ENCODE assay signal across 13 cellular contexts in the genomic region with DNA sequence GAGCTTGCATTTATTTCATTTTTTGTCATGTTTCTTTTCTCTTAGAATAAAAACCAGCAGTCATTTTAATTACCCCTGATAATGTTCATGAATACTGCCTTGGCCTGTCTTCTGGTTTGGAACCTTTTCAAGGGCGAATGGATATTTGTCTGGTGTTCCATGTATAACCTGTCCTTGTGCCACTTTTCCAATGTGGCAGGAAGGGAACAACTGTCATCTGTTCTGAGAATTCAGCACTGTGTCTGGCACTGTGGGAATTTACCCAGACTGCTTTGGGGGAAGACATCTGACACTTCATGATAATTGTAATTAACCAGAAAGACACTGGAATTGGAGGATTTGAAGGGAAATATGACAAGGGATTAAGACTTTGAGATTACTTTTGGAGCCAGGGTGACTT.
DNase-seq lines count a peak whose midpoint lies in the region; ATAC-seq and TF ChIP-seq lines count a peak whose summit lies in the region.
"Had no signal": no experiment of that assay in that cellular context is flagged by ENCODE, and none has a peak within 500 bp of the region (broad histone marks: within the 10 kb centered on the region; RNA-seq: fewer than 3 reads in every experiment).

No MANE protein-coding gene starts in this region.

- CTCF ChIA-PET in CD8-positive, alpha-beta memory T cell (lab: Charles Lee), result no interaction called here

- intact Hi-C loops in Right ventricle myocardium superior (cut with DNase I), result loop anchor here (10.0 kb wide), 1 partner anchor 293 kb away; no protein-coding TSS in a partner anchor
- intact Hi-C loops in left cardiac atrium (cut with DNase I), result loop anchor here (1.0 to 10.0 kb wide), 2 partner anchors 293 to 299 kb away; no protein-coding TSS in a partner anchor
- intact Hi-C loops in adrenal gland (cut with DNase I), result loop anchor here in 1 of 2 donors (5.0 to 10.0 kb wide), 2 partner anchors 301 to 433 kb away; no protein-coding TSS in a partner anchor
- intact Hi-C loops in spleen (cut with DNase I; ENCODE audit: low total_unique reads), result no loop called here

- H3K27ac ChIP-seq in adrenal gland, result no peak overlapping the region
- H3K27ac ChIP-seq in spleen, result peak overlapping the region in 5 of 8 donors; percentile 2 to 65 (median 24)
- no peak overlapping the region for H3K27ac ChIP-seq in CD8-positive, alpha-beta memory T cell (ENCODE audit: low read depth, low read length)

- POLR2A ChIA-PET in CD8-positive, alpha-beta memory T cell (lab: Charles Lee), result no interaction called here

- peak; percentile 43 for ATAC-seq in Right ventricle myocardium superior (ENCODE audit: poor library complexity)
- ATAC-seq in left cardiac atrium, result no peak

- peak overlapping the region in 1 of 8 donors; percentile 66 for H3K27ac Mint-ChIP-seq in CD8-positive, alpha-beta memory T cell
- H3K27ac Mint-ChIP-seq: B cell; CD4-positive, alpha-beta T cell had no signal

- H3K4me3 Mint-ChIP-seq in CD8-positive, alpha-beta memory T cell, result no peak overlapping the region
- H3K4me3 Mint-ChIP-seq: B cell; CD4-positive, alpha-beta T cell had no signal

- no peaks in the 10 kb centered on the region for H3K36me3 Mint-ChIP-seq in CD8-positive, alpha-beta memory T cell

- no peak overlapping the region for H3K4me3 ChIP-seq in adrenal gland
- H3K4me3 ChIP-seq in spleen, result no peak overlapping the region
- no peak overlapping the region for H3K4me3 ChIP-seq in CD8-positive, alpha-beta memory T cell (ENCODE audit: low read length)
- H3K4me3 ChIP-seq: HAP-1 had no signal

- TF ChIP-seq POLR2A in adrenal gland (IDR thresholded peaks at IDR 0.05) (no peak), spleen (IDR thresholded peaks at IDR 0.05) (no peak)

- H3K9me3 Mint-ChIP-seq in CD8-positive, alpha-beta memory T cell, result no peaks in the 10 kb centered on the region
- H3K9me3 Mint-ChIP-seq: CD4-positive, alpha-beta T cell had no signal

- DNase-seq in Right ventricle myocardium superior (no peak), left cardiac atrium (no peak), adrenal gland (peak in 6 of 7 donors; percentile 13 to 51 (median 33)), cerebellum (ENCODE audit: low spot score) (peak; percentile 34), spleen (no peak)
- DNase-seq in CD8-positive, alpha-beta memory T cell, result no peak
- DNase-seq in activated effector memory CD4-positive, alpha-beta T cell treated with anti-CD3 and anti-CD28 coated beads, Interleukin-2, amount 50 U/mL, for 16 hours, result no peak
- DNase-seq: 8988T; CD4-positive, alpha-beta T cell; EL; GDM1 had no signal

- H3K27me3 ChIP-seq in adrenal gland (no peaks in the 10 kb centered on the region), spleen (replicated peaks in 1 of 7) (no peaks in the 10 kb centered on the region)
- no peaks in the 10 kb centered on the region for H3K27me3 ChIP-seq in CD8-positive, alpha-beta memory T cell (ENCODE audit: insufficient read depth, low read length, poor library complexity, severe bottlenecking)

- 34 to 50% (median 45%) methylated on average over 1 of the region's 1 CpG for WGBS in adrenal gland, 4 donors
- WGBS in spleen, 5 donors, result 55 to 82% (median 76%) methylated on average over 1 of the region's 1 CpG

- no peaks in the 10 kb centered on the region for H3K4me1 Mint-ChIP-seq in CD8-positive, alpha-beta memory T cell

- H3K9me3 ChIP-seq in adrenal gland (replicated peaks in 1 of 3) (no peaks in the 10 kb centered on the region), spleen (no peaks in the 10 kb centered on the region)
- no peaks in the 10 kb centered on the region for H3K9me3 ChIP-seq in CD8-positive, alpha-beta memory T cell (ENCODE audit: low read length)
- H3K9me3 ChIP-seq: HAP-1 had no signal

- H3K4me1 ChIP-seq in adrenal gland (replicated peaks in 1 of 2) (peaks cover 0 to 7% of the 10 kb centered on the region in 2 donors), spleen (peaks cover 0 to 7% (median 2%) of the 10 kb centered on the region in 6 donors)
- H3K4me1 ChIP-seq in CD8-positive, alpha-beta memory T cell (ENCODE audit: insufficient read depth, low read length), result no peaks in the 10 kb centered on the region
- H3K4me1 ChIP-seq: HAP-1 had no signal

- peaks cover 0 to 5% of the 10 kb centered on the region in 2 donors for H3K27me3 Mint-ChIP-seq in CD8-positive, alpha-beta memory T cell
- H3K27me3 Mint-ChIP-seq: CD4-positive, alpha-beta T cell had no signal

- TF ChIP-seq CTCF in adrenal gland (IDR thresholded peaks at IDR 0.05), result no peak
- no peak for TF ChIP-seq CTCF in spleen (IDR thresholded peaks at IDR 0.05 in 8 of 11, conservative IDR thresholded peaks at IDR 0.05 in 3 of 11)

- H3K36me3 ChIP-seq in adrenal gland (replicated peaks in 1 of 2), result no peaks in the 10 kb centered on the region
- no peaks in the 10 kb centered on the region for H3K36me3 ChIP-seq in spleen
- no peaks in the 10 kb centered on the region for H3K36me3 ChIP-seq in CD8-positive, alpha-beta memory T cell (ENCODE audit: insufficient read depth, low read length)
- H3K36me3 ChIP-seq: HAP-1 had no signal

Comparison
In these comparisons a context has a peak if more than half of its experiments do, and no peak if none do; other contexts are left out.
1. DNase-seq: peak in adrenal gland (6 of 7) and cerebellum (single experiment); none in Right ventricle myocardium superior (single experiment), left cardiac atrium (single experiment), spleen (single experiment), CD8-positive, alpha-beta memory T cell (0 of 5) and activated effector memory CD4-positive, alpha-beta T cell treated with anti-CD3 and anti-CD28 coated beads, Interleukin-2, amount 50 U/mL, for 16 hours (single experiment).
2. H3K27ac ChIP-seq: peak in spleen (5 of 8); none in adrenal gland (0 of 5) and CD8-positive, alpha-beta memory T cell (single experiment).